In the genomic region with DNA sequence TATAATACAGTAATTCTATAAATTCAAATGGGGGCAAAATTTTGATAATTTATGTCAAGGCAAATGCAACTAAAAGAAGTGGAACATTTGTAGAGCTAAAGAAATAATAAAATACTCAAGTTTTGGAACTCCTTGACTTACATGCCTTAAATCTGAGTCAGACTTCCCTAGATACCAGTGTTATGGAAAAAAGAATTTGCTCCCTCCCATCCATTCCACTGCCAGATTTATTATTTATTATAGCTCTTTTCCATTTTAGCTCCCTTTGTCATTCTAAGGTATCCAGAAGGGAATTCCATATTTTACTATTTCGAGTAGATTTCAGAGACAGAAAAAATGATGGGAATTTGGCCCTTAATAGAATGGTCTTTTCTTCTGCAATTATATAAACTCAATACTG, we compare ENCODE assay signal across 17 cellular contexts. TPM values are rescaled to one million over a fixed set of nuclear protein-coding genes. Genes with fewer than 3 reads are reported as not detected.
DNase-seq lines count a peak whose midpoint lies in the region; ATAC-seq and TF ChIP-seq lines count a peak whose summit lies in the region.
"Had no signal": no experiment of that assay in that cellular context is flagged by ENCODE, and none has a peak within 500 bp of the region (broad histone marks: within the 10 kb centered on the region; RNA-seq: fewer than 3 reads in every experiment).

No MANE protein-coding gene starts in this region.

- WGBS in suprapubic skin, result 33% methylated on average over 1 of the region's 1 CpG

- H3K4me3 Mint-ChIP-seq in naive thymus-derived CD4-positive, alpha-beta T cell, result no peak overlapping the region
- no peak overlapping the region for H3K4me3 Mint-ChIP-seq in activated CD4-positive, alpha-beta memory T cell treated with anti-CD3 and anti-CD28 coated beads for 36 hours
- H3K4me3 Mint-ChIP-seq: activated CD4-positive, alpha-beta T cell treated with anti-CD3 and anti-CD28 coated beads, Interleukin-2, amount 10 ng/mL, durations not matched to agents 7 days and 5 days had no signal

- POLR2A ChIA-PET in naive thymus-derived CD4-positive, alpha-beta T cell (lab: Charles Lee), result no interaction called here
- POLR2A ChIA-PET in activated CD4-positive, alpha-beta memory T cell treated with anti-CD3 and anti-CD28 coated beads for 36 hours (lab: Charles Lee), result no interaction called here

- H3K4me1 ChIP-seq in suprapubic skin, result peaks cover 7% of the 10 kb centered on the region
- H3K4me1 ChIP-seq in naive thymus-derived CD4-positive, alpha-beta T cell (ENCODE audit: control insufficient read depth in 2 of 2, insufficient read depth in 2 of 2, low read length in 2 of 2), result no peaks in the 10 kb centered on the region
- H3K4me1 ChIP-seq: SJSA1 had no signal

- no peak for TF ChIP-seq CTCF in astrocyte of the cerebellum (IDR thresholded peaks at IDR 0.05; ENCODE audit: low read depth, low read length, missing control alignments)
- no peak for TF ChIP-seq CTCF in suprapubic skin (IDR thresholded peaks at IDR 0.05)
- no peak for TF ChIP-seq CTCF in WERI-Rb-1 (IDR thresholded peaks at IDR 0.05; ENCODE audit: low read depth, low read length)

- no peaks in the 10 kb centered on the region for H3K4me1 Mint-ChIP-seq in naive thymus-derived CD4-positive, alpha-beta T cell
- no peaks in the 10 kb centered on the region for H3K4me1 Mint-ChIP-seq in activated CD4-positive, alpha-beta memory T cell treated with anti-CD3 and anti-CD28 coated beads for 36 hours (ENCODE audit: low read depth)
- H3K4me1 Mint-ChIP-seq: activated CD4-positive, alpha-beta T cell treated with anti-CD3 and anti-CD28 coated beads, Interleukin-2, amount 10 ng/mL, durations not matched to agents 7 days and 5 days had no signal

- H3K36me3 ChIP-seq in suprapubic skin (no peaks in the 10 kb centered on the region), WERI-Rb-1 (no peaks in the 10 kb centered on the region)
- H3K36me3 ChIP-seq in naive thymus-derived CD4-positive, alpha-beta T cell (ENCODE audit: control insufficient read depth in 2 of 3, insufficient read depth in 3 of 3, low read length in 3 of 3), result no peaks in the 10 kb centered on the region
- H3K36me3 ChIP-seq: SJSA1, stomach had no signal

- peaks cover 0 to 9% (median 2%) of the 10 kb centered on the region in 11 donors for H3K9me3 Mint-ChIP-seq in naive thymus-derived CD4-positive, alpha-beta T cell
- H3K9me3 Mint-ChIP-seq in activated CD4-positive, alpha-beta memory T cell treated with anti-CD3 and anti-CD28 coated beads for 36 hours, result no peaks in the 10 kb centered on the region
- H3K9me3 Mint-ChIP-seq: activated CD4-positive, alpha-beta T cell treated with anti-CD3 and anti-CD28 coated beads, Interleukin-2, amount 10 ng/mL, durations not matched to agents 7 days and 5 days had no signal

- ATAC-seq in left ventricle myocardium superior, result peak; percentile 75
- no peak for ATAC-seq in naive thymus-derived CD4-positive, alpha-beta T cell
- ATAC-seq: activated naive CD4-positive, alpha-beta T cell treated with anti-CD3 and anti-CD28 coated beads, Interleukin-2, amount 50 U/mL, for 72 hours; mucosa of descending colon had no signal

- TF ChIP-seq POLR2A in suprapubic skin (IDR thresholded peaks at IDR 0.05), result no peak

- no peak for TF ChIP-seq EP300 in suprapubic skin (IDR thresholded peaks at IDR 0.05)

- no peak overlapping the region for H3K4me3 ChIP-seq in astrocyte of the cerebellum (ENCODE audit: low read depth, low read length)
- no peak overlapping the region for H3K4me3 ChIP-seq in suprapubic skin
- no peak overlapping the region for H3K4me3 ChIP-seq in WERI-Rb-1 (ENCODE audit: low read depth, low read length)
- H3K4me3 ChIP-seq in naive thymus-derived CD4-positive, alpha-beta T cell (ENCODE audit: low read length), result no peak overlapping the region
- H3K4me3 ChIP-seq: mucosa of descending colon, SJSA1, stomach had no signal

- no peaks in the 10 kb centered on the region for H3K27me3 ChIP-seq in suprapubic skin
- H3K27me3 ChIP-seq in WERI-Rb-1 (ENCODE audit: insufficient read depth, low read depth, severe bottlenecking), result no peaks in the 10 kb centered on the region
- H3K27me3 ChIP-seq in naive thymus-derived CD4-positive, alpha-beta T cell (ENCODE audit: control insufficient read depth in 2 of 2, insufficient read depth in 2 of 2, low read length in 2 of 2), result no peaks in the 10 kb centered on the region
- H3K27me3 ChIP-seq: SJSA1, stomach had no signal

- H3K36me3 Mint-ChIP-seq in naive thymus-derived CD4-positive, alpha-beta T cell, result no peaks in the 10 kb centered on the region
- no peaks in the 10 kb centered on the region for H3K36me3 Mint-ChIP-seq in activated CD4-positive, alpha-beta memory T cell treated with anti-CD3 and anti-CD28 coated beads for 36 hours
- H3K36me3 Mint-ChIP-seq: activated naive CD4-positive, alpha-beta T cell treated with anti-CD3 and anti-CD28 coated beads, Interleukin-2, amount 50 U/mL, for 72 hours had no signal

- in situ Hi-C loops in astrocyte of the cerebellum (cut with HindIII; ENCODE audit: low sequenced_read_pairs), result no loop called here

- H3K27me3 Mint-ChIP-seq in naive thymus-derived CD4-positive, alpha-beta T cell, result peaks cover 2 to 47% (median 42%) of the 10 kb centered on the region in 5 donors
- peaks cover 11% of the 10 kb centered on the region for H3K27me3 Mint-ChIP-seq in activated CD4-positive, alpha-beta memory T cell treated with anti-CD3 and anti-CD28 coated beads for 36 hours

- H3K27ac Mint-ChIP-seq in naive thymus-derived CD4-positive, alpha-beta T cell, result no peak overlapping the region
- no peak overlapping the region for H3K27ac Mint-ChIP-seq in activated CD4-positive, alpha-beta memory T cell treated with anti-CD3 and anti-CD28 coated beads for 36 hours
- H3K27ac Mint-ChIP-seq: activated CD4-positive, alpha-beta T cell treated with anti-CD3 and anti-CD28 coated beads, Interleukin-2, amount 10 ng/mL, durations not matched to agents 7 days and 5 days; activated naive CD4-positive, alpha-beta T cell treated with anti-CD3 and anti-CD28 coated beads, Interleukin-2, amount 50 U/mL, for 72 hours had no signal

- DNase-seq in GM04503 (ENCODE audit: low read depth), result peak; percentile 2
- DNase-seq in astrocyte of the cerebellum (ENCODE audit: low read depth), result peak; percentile 43
- DNase-seq in left ventricle myocardium superior, result no peak
- no peak for DNase-seq in suprapubic skin (ENCODE audit: low spot score in 2 of 2)
- DNase-seq in WERI-Rb-1, result no peak
- no peak for DNase-seq in naive thymus-derived CD4-positive, alpha-beta T cell
- DNase-seq in activated CD4-positive, alpha-beta memory T cell treated with anti-CD3 and anti-CD28 coated beads for 36 hours, result no peak
- DNase-seq: activated CD4-positive, alpha-beta T cell treated with anti-CD3 and anti-CD28 coated beads, Interleukin-2, amount 10 ng/mL, durations not matched to agents 7 days and 5 days; kidney; mucosa of descending colon; NCI-H146; stomach had no signal

- CTCF ChIA-PET in naive thymus-derived CD4-positive, alpha-beta T cell (lab: Charles Lee), result no interaction called here
- CTCF ChIA-PET in activated CD4-positive, alpha-beta memory T cell treated with anti-CD3 and anti-CD28 coated beads for 36 hours (lab: Charles Lee), result interaction anchor here (1.1 kb wide), 1 partner anchor 29 kb away, joined by 3 read pairs; no protein-coding TSS in a partner anchor

- intact Hi-C loops in left ventricle myocardium superior (cut with micrococcal nuclease), result no loop called here
- intact Hi-C loops in naive thymus-derived CD4-positive, alpha-beta T cell (cut with micrococcal nuclease), result no loop called here
- intact Hi-C loops in activated CD4-positive, alpha-beta memory T cell treated with anti-CD3 and anti-CD28 coated beads for 36 hours (cut with micrococcal nuclease), result no loop called here

- H3K27ac ChIP-seq in suprapubic skin (peak overlapping the region; percentile 20), WERI-Rb-1 (no peak overlapping the region)
- H3K27ac ChIP-seq in naive thymus-derived CD4-positive, alpha-beta T cell (ENCODE audit: low read depth, low read length), result no peak overlapping the region
- H3K27ac ChIP-seq: C4-2B, SJSA1 had no signal

- H3K9me3 ChIP-seq in suprapubic skin (no peaks in the 10 kb centered on the region), WERI-Rb-1 (ENCODE audit: severe bottlenecking) (no peaks in the 10 kb centered on the region)
- no peaks in the 10 kb centered on the region for H3K9me3 ChIP-seq in naive thymus-derived CD4-positive, alpha-beta T cell (ENCODE audit: control insufficient read depth in 2 of 3, low read length in 3 of 3)
- H3K9me3 ChIP-seq: mucosa of descending colon, SJSA1, stomach had no signal

RNA-seq across cellular contexts. Expression of a gene that starts 44.0 kb away (rescaled TPM):
- total RNA-seq in left ventricle myocardium superior (13.3 TPM), suprapubic skin (1 to 10 TPM; 1.2 to 4.4 (median 2.5) TPM)
- not detected for total RNA-seq in naive thymus-derived CD4-positive, alpha-beta T cell
- not detected for polyA plus RNA-seq in naive thymus-derived CD4-positive, alpha-beta T cell
- total RNA-seq in activated CD4-positive, alpha-beta memory T cell treated with anti-CD3 and anti-CD28 coated beads for 36 hours, result not detected
- total RNA-seq: activated CD4-positive, alpha-beta T cell treated with anti-CD3 and anti-CD28 coated beads, Interleukin-2, amount 10 ng/mL, durations not matched to agents 7 days and 5 days; activated naive CD4-positive, alpha-beta T cell treated with anti-CD3 and anti-CD28 coated beads, Interleukin-2, amount 50 U/mL, for 72 hours; H1; HT-29 had no signal

Comparison
In these comparisons a context has a peak if more than half of its experiments do, and no peak if none do; other contexts are left out.
1. DNase-seq: peak in GM04503 (single experiment) and astrocyte of the cerebellum (single experiment); none in left ventricle myocardium superior (single experiment), suprapubic skin (0 of 2), WERI-Rb-1 (single experiment), naive thymus-derived CD4-positive, alpha-beta T cell (0 of 9) and activated CD4-positive, alpha-beta memory T cell treated with anti-CD3 and anti-CD28 coated beads for 36 hours (single experiment).